In the genomic region with DNA sequence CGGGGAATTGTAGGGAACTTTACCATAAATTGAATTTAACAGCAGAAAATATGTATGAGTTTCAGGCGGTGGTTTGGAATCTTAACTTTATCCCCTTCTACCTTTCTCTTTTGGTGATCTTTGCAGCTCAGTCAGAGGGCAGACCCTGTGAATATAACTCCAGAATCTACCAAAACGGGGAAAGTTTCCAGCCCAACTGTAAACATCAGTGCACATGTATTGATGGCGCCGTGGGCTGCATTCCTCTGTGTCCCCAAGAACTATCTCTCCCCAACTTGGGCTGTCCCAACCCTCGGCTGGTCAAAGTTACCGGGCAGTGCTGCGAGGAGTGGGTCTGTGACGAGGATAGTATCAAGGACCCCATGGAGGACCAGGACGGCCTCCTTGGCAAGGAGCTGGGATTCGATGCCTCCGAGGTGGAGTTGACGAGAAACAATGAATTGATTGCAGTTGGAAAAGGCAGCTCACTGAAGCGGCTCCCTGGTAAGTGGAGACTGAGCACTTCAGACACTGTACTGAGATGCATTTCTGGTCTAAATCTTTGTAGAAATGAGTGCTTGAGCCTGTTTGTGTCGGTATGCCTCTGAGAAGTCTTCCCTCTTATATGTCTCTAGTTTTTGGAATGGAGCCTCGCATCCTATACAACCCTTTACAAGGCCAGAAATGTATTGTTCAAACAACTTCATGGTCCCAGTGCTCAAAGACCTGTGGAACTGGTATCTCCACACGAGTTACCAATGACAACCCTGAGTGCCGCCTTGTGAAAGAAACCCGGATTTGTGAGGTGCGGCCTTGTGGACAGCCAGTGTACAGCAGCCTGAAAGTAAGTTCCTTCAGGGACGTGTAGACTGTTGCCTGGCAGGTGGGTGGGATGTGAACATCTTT, we compare ENCODE assay signal across 8 cellular contexts. TPM values are rescaled to one million over a fixed set of nuclear protein-coding genes. Genes with fewer than 3 reads are reported as not detected.
DNase-seq lines count a peak whose midpoint lies in the region; ATAC-seq, FAIRE-seq and TF ChIP-seq lines count a peak whose summit lies in the region.

No MANE protein-coding gene starts in this region.

- no peak for FAIRE-seq in K562 (lab: Jason Lieb, UNC)
- FAIRE-seq in kidney (lab: Jason Lieb, UNC): no peak

- H3K4me1 ChIP-seq in K562 (replicated peaks in 1 of 2; ENCODE audit: control insufficient read depth in 2 of 2, insufficient read depth in 2 of 2, low read length in 2 of 2) (peaks cover 5 to 23% of the 10 kb centered on the region in 2 experiments; a peak in 3 of 5 replicates), kidney (ENCODE audit: control insufficient read depth in 1 of 2, insufficient read depth in 1 of 2, low read depth in 1 of 2, low read length in 2 of 2) (peaks cover 0 to 17% of the 10 kb centered on the region in 2 donors), tibial nerve (peaks cover 0 to 54% (median 11%) of the 10 kb centered on the region in 4 donors)

- H3K4me3 ChIP-seq in K562: peak overlapping the region; percentile 68; the same call in 1 of the 2 replicates
- H3K4me3 ChIP-seq in kidney (ENCODE audit: low read length in 2 of 2): peak overlapping the region; percentile 80 to 90
- peak overlapping the region; percentile 70 to 95 (median 86) for H3K4me3 ChIP-seq in tibial nerve

- H3K27ac ChIP-seq in K562 (ENCODE audit: extremely low read depth, low read depth, low read length) (no peak overlapping the region), kidney (ENCODE audit: low read depth in 2 of 2, low read length in 2 of 2) (peak overlapping the region; percentile 98 to 100), tibial nerve (peak overlapping the region; percentile 95 to 100 (median 97))

- ATAC-seq in K562 (no peak), HG02852 (IDR thresholded peaks at IDR 0.05; ENCODE audit: unreplicated experiment) (no peak), omental fat pad (ENCODE audit: low FRiP score) (no peak)

- H4K20me1 ChIP-seq in K562 (replicated peaks; ENCODE audit: control insufficient read depth, insufficient read depth, low read length): no peaks in the 10 kb centered on the region

- TF ChIP-seq EP300 in K562 (IDR thresholded peaks at IDR 0.05; ENCODE audit: low read length) (no peak), tibial nerve (IDR thresholded peaks at IDR 0.05) (no peak)

- H3K9me3 ChIP-seq in K562 (replicated peaks; ENCODE audit: control insufficient read depth, insufficient read depth, low read depth, low read length) (no peaks in the 10 kb centered on the region), kidney (ENCODE audit: control insufficient read depth in 1 of 2, low read length in 2 of 2) (no peaks in the 10 kb centered on the region), tibial nerve (no peaks in the 10 kb centered on the region)

- DNase-seq in SIG-M5 treated with dmso at 0.1 percent for 504 hours (lab: John Stamatoyannopoulos, UW; ENCODE audit: unreplicated experiment) (peak; percentile 36), SIG-M5 (lab: John Stamatoyannopoulos, UW) (no peak), K562 (ENCODE audit: extremely low read depth in 1 of 4, low spot score in 3 of 4) (peak in 2 of 4 experiments; percentile 30 to 31), kidney (peak; percentile 63), tibial nerve (ENCODE audit: low spot score in 2 of 2) (no peak), COR-L47 (lab: John Stamatoyannopoulos, UW) (no peak), omental fat pad (ENCODE audit: low spot score) (no peak)

- WGBS in K562 (ENCODE audit: insufficient coverage, low coverage, missing lambda C conversion rate): 88% methylated on average over 20 of the region's 21 CpGs
- 29 to 34% methylated on average over 21 of the region's 21 CpGs for WGBS in tibial nerve, 2 donors

- H3K9me1 ChIP-seq in K562 (ENCODE audit: control insufficient read depth, insufficient read depth, low read length): no peaks in the 10 kb centered on the region

- POLR2A ChIA-PET in K562 (lab: Yijun Ruan, JAX): interaction anchor here (0.7 to 1.5 kb wide), 5 partner anchors 12 to 136 kb away, joined by 3 to 5 read pairs (median 3); no protein-coding TSS in a partner anchor

- no peaks in the 10 kb centered on the region; the same call in 2 of the 3 replicates for H3K79me2 ChIP-seq in K562 (ENCODE audit: control insufficient read depth, insufficient read depth, low read length)

- in situ Hi-C loops in K562 (cut with MboI): no loop called here

- no peak for TF ChIP-seq RAD21 in K562 (CRISPR knock-in tag; conservative IDR thresholded peaks at IDR 0.05 in 1 of 2, IDR thresholded peaks at IDR 0.05 in 1 of 2)

- H3K9ac ChIP-seq in K562 (ENCODE audit: insufficient read depth in 1 of 2, low read depth in 2 of 2, low read length in 2 of 2): peak overlapping the region; percentile 9 to 83; a peak in 1 of 4 replicates
- peak overlapping the region; percentile 41 to 98 for H3K9ac ChIP-seq in kidney (ENCODE audit: low read length in 2 of 2)

- TF ChIP-seq CTCF in K562 (IDR thresholded peaks at IDR 0.05 in 2 of 3, conservative IDR thresholded peaks at IDR 0.05 in 1 of 3; ENCODE audit: insufficient read depth in 2 of 3, low read depth in 1 of 3, low read length in 3 of 3) (peak in 1 of 3 experiments; percentile 18; a peak in 1 of 6 replicates), kidney (IDR thresholded peaks at IDR 0.05; ENCODE audit: borderline replicate concordance, extremely low read depth, insufficient read depth) (peak; percentile 17), tibial nerve (IDR thresholded peaks at IDR 0.05) (peak in 2 of 5 experiments; percentile 33 to 51), omental fat pad (IDR thresholded peaks at IDR 0.05) (no peak)

- no peak for TF ChIP-seq POLR2A in K562 (conservative IDR thresholded peaks at IDR 0.05)
- no peak for TF ChIP-seq POLR2A in tibial nerve (IDR thresholded peaks at IDR 0.05)

- peaks cover 14% of the 10 kb centered on the region; the same call in 2 of the 3 replicates for H3K36me3 ChIP-seq in K562 (ENCODE audit: control insufficient read depth, insufficient read depth, low read length)
- H3K36me3 ChIP-seq in kidney (ENCODE audit: control insufficient read depth in 1 of 2, insufficient read depth in 2 of 2, low read length in 2 of 2): peaks cover 4 to 17% of the 10 kb centered on the region in 2 donors
- peaks cover 0 to 18% (median 0%) of the 10 kb centered on the region in 3 donors for H3K36me3 ChIP-seq in tibial nerve

- intact Hi-C loops in K562 (cut with micrococcal nuclease) (loop anchor here (1.0 to 10.0 kb wide), 4 partner anchors 110 to 274 kb away; no protein-coding TSS in a partner anchor), kidney (cut with DNase I) (no loop called here)

- no peaks in the 10 kb centered on the region for H3K27me3 ChIP-seq in K562 (ENCODE audit: control insufficient read depth in 2 of 2, insufficient read depth in 2 of 2, low read length in 2 of 2)
- H3K27me3 ChIP-seq in tibial nerve: no peaks in the 10 kb centered on the region

- CTCF ChIA-PET in K562 (lab: Yijun Ruan, JAX; ENCODE audit: low intra/inter-chr PET ratio): interaction anchor here (0.7 to 1.2 kb wide), 2 partner anchors 274 to 435 kb away, joined by 3 to 10 read pairs; no protein-coding TSS in a partner anchor

- peak overlapping the region; percentile 91; the same call in 1 of the 2 replicates for H3K4me2 ChIP-seq in K562 (ENCODE audit: insufficient read depth, low read length)

- no peak overlapping the region for H2AFZ ChIP-seq in K562 (ENCODE audit: low read depth, low read length)

- TSS peak; percentile 59 for BruUV-seq in K562 (replicated peaks; lab: Mats Ljungman, UMichigan)

TF ChIP-seq in K562, 482 proteins besides CTCF, POLR2A, EP300 and RAD21 (continues in another document):
- TF ChIP-seq ZC3H4 (CRISPR knock-in tag; IDR thresholded peaks at IDR 0.05; ENCODE audit: borderline replicate concordance) (no peak), HDAC6 (IDR thresholded peaks at IDR 0.05; ENCODE audit: low read depth, low read length) (no peak), PRPF4 (IDR thresholded peaks at IDR 0.05; ENCODE audit: insufficient read depth, low read depth, low read length, poor library complexity, severe bottlenecking) (no peak), SP1 (CRISPR knock-in tag; IDR thresholded peaks at IDR 0.05) (no peak), SAP30 (IDR thresholded peaks at IDR 0.05; ENCODE audit: borderline replicate concordance, insufficient read depth, low read depth, low read length, poor library complexity, severe bottlenecking) (no peak), ZBTB1 (CRISPR knock-in tag; IDR thresholded peaks at IDR 0.05; ENCODE audit: borderline replicate concordance, low read depth) (no peak), ETV6 (IDR thresholded peaks at IDR 0.05; ENCODE audit: borderline replicate concordance in 1 of 2, low read depth in 2 of 2, low read length in 1 of 2) (no peak), ETV6 (CRISPR knock-in tag; IDR thresholded peaks at IDR 0.05; ENCODE audit: borderline replicate concordance) (no peak)
- TF ChIP-seq, protein P1, sequence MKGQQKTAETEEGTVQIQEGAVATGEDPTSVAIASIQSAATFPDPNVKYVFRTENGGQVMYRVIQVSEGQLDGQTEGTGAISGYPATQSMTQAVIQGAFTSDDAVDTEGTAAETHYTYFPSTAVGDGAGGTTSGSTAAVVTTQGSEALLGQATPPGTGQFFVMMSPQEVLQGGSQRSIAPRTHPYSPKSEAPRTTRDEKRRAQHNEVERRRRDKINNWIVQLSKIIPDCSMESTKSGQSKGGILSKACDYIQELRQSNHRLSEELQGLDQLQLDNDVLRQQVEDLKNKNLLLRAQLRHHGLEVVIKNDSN (CRISPR knock-in tag; IDR thresholded peaks at IDR 0.05): no peak

RNA-seq across cellular contexts. Expression of a gene that starts 1.5 kb away (rescaled TPM):
- total RNA-seq in K562 (2011; cell fraction: chromatin; rRNA removed; ENCODE audit: low replicate concordance): 2.5 and 3.1 TPM in 2 replicates
- total RNA-seq in K562 (2011; cell fraction: nucleolus; rRNA removed): 3.2 and 3.4 TPM in 2 replicates
- total RNA-seq in K562 (2011; cell fraction: nucleoplasm; rRNA removed): 2.0 and 2.7 TPM in 2 replicates
- 0.27 and 1.0 TPM in 2 replicates for total RNA-seq in K562 (2014; rRNA removed)
- 1.2 and 1.5 TPM in 2 replicates for total RNA-seq in K562 (2014; rRNA removed; fragmentation: Illumina TruSeq; extraction: Trizol)
- 0.62 and 0.64 TPM in 2 replicates for total RNA-seq in K562 (2015; rRNA removed; fragmentation: Illumina TruSeq; extraction: Trizol)
- total RNA-seq in K562 (2021): 3.8 and 4.2 TPM in 2 replicates
- polyA plus RNA-seq in K562 (2011; rRNA removed): 0.31 and 0.59 TPM in 2 replicates
- polyA plus RNA-seq in K562 (2011; cell fraction: cytosol; rRNA removed): 0.69 and 1.1 TPM in 2 replicates
- 2.1 and 2.4 TPM in 2 replicates for polyA plus RNA-seq in K562 (2011; cell fraction: nucleus; rRNA removed)
- polyA plus RNA-seq in K562 (2012): 2.7 and 3.6 TPM in 2 replicates
- polyA plus RNA-seq in K562 (2014; fragmentation: Illumina TruSeq; extraction: Trizol): 1.5 and 2.8 TPM in 2 replicates
- polyA plus RNA-seq in K562 (2014; fragmentation: Nextera tagmentation; extraction: Ambion mirVana): under 1 TPM; 0.41 to 0.53 TPM
- 1.7 and 4.2 TPM in 2 replicates for polyA plus RNA-seq in K562 (2014; rRNA removed)
- polyA minus RNA-seq in K562 (2011; rRNA and poly(A)+ RNA removed): 0.72 and 0.95 TPM in 2 replicates
- polyA minus RNA-seq in K562 (2011; cell fraction: cytosol; rRNA and poly(A)+ RNA removed): 0.73 and 0.95 TPM in 2 replicates
- 0.67 and 2.7 TPM in 2 replicates for polyA minus RNA-seq in K562 (2011; cell fraction: nucleus; rRNA and poly(A)+ RNA removed)
- total RNA-seq in kidney: 61.3 TPM
- polyA plus RNA-seq in kidney (ENCODE audit: insufficient read depth, low read depth, low replicate concordance): 79.1 TPM
- total RNA-seq in tibial nerve: 100 to 1,000 TPM in 2 of 4 donors, 10 to 100 TPM in 2; 63.0 to 273 (median 124) TPM
- 100 to 1,000 TPM; 125 to 195 (median 175) TPM for total RNA-seq in omental fat pad

Comparison
In these comparisons a context has a peak if more than half of its experiments do, and no peak if none do; other contexts are left out.
1. DNase-seq: peak in SIG-M5 treated with dmso at 0.1 percent for 504 hours (single experiment) and kidney (single experiment); none in SIG-M5 (single experiment), tibial nerve (0 of 2), COR-L47 (single experiment) and omental fat pad (single experiment).
2. RNA of a gene that starts 1.5 kb away (total RNA-seq): 125 to 195 TPM in omental fat pad, 63.0 to 273 TPM in tibial nerve and 61.3 TPM in kidney (single experiment); 0.27 to 4.2 TPM in K562; every median in the first group is over 10 times any median in the second.
3. Peak in every context shown above with its lines, with median percentiles within 50 percentile points of each other: H3K4me3 ChIP-seq.